ENCODE assay signal across 28 cellular contexts in the genomic region with DNA sequence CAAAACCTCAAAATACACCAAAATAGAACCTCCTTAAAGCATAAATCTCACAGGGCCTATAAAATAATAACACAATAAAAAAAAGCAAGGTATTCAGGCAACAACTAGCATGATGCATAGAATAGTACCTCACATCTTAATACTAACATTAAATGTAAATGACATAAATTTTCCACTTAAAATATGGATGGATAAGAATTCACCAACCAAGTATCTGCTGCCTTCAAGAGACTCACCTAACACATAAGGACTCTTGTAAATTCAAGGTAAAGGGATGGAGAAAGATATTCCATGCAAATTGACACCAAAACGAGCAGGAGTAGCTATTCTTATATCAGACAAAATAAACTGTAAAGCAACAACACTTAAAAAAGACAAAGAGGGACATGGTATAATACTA.
"Had no signal": no experiment of that assay in that cellular context is flagged by ENCODE, and none has a peak within 500 bp of the region (broad histone marks: within the 10 kb centered on the region; RNA-seq: fewer than 3 reads in every experiment).

No MANE protein-coding gene starts in this region.

- DNase-seq: colonic mucosa; cortex of kidney; dermis blood vessel endothelial cell; dorsolateral prefrontal cortex; effector CD4-positive, alpha-beta T cell; effector CD8-positive, alpha-beta T cell; effector memory CD4-positive, alpha-beta T cell; effector memory CD8-positive, alpha-beta T cell; endodermal cell; erythroblast; esophagus squamous epithelium; foreskin fibroblast; foreskin keratinocyte; foreskin melanocyte; gastrocnemius medialis; glutamatergic neuron; head of caudate nucleus; heart left ventricle; heart right ventricle had no signal

- H3K36me3 ChIP-seq: colonic mucosa, esophagus muscularis mucosa, esophagus squamous epithelium, gastrocnemius medialis, gastroesophageal sphincter, heart left ventricle, heart right ventricle had no signal

- H3K4me1 ChIP-seq: colonic mucosa, esophagus muscularis mucosa, esophagus squamous epithelium, foreskin keratinocyte, gastrocnemius medialis, gastroesophageal sphincter, heart left ventricle, heart right ventricle had no signal

- FAIRE-seq: colon, endometrium, endothelial cell of umbilical vein, frontal cortex had no signal

- H3K9me3 ChIP-seq: colonic mucosa, gastrocnemius medialis had no signal

- ATAC-seq: effector memory CD8-positive, alpha-beta T cell; esophagus mucosa; foreskin keratinocyte; gastrocnemius medialis; gastroesophageal sphincter; heart left ventricle; heart right ventricle had no signal

- H3K27ac ChIP-seq: colonic mucosa, coronary artery, dorsolateral prefrontal cortex, epithelial cell of prostate, esophagus muscularis mucosa, esophagus squamous epithelium, foreskin keratinocyte, gastrocnemius medialis, gastroesophageal sphincter, heart left ventricle, heart right ventricle had no signal

- H3K4me3 ChIP-seq: colonic mucosa, coronary artery, dorsolateral prefrontal cortex, esophagus muscularis mucosa, esophagus squamous epithelium, gastrocnemius medialis, gastroesophageal sphincter, heart left ventricle, heart right ventricle had no signal

- H3K27me3 ChIP-seq: colonic mucosa, esophagus muscularis mucosa, esophagus squamous epithelium, foreskin keratinocyte, gastrocnemius medialis, gastroesophageal sphincter, heart left ventricle, heart right ventricle had no signal
